ENCODE assay signal across 8 cellular contexts in the genomic region with DNA sequence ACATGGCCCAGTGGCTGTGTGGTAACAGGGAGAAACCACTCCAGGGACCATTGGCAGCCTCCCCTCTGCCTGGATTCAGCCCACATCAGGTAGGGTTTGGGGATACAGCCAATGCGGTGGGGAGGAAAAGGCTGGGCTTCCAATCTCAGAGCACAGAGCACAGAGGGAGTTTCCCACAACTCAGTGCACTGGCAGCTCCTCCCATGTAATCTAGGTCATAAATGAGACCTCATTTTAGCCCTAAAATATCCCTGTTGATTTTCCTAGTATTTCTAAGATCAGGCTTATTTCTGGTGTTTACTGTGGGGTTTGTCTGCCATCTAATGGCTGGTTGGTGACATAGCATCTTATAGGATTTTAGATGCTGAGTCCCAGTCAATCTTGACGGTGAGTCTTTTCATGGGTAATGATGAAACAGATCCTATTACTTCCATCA.
DNase-seq lines count a peak whose midpoint lies in the region; ATAC-seq and TF ChIP-seq lines count a peak whose summit lies in the region.
"Not testable (repeated sequence)": the region's sequence is repeated elsewhere in the genome, so short reads cannot be mapped to it uniquely, and the experiment has no call there.

No MANE protein-coding gene starts in this region.

- H3K4me2 ChIP-seq in DND-41 (ENCODE audit: insufficient read depth, low read length): not testable (repeated sequence)

- in situ Hi-C loops in transverse colon (cut with MboI; ENCODE audit: low pct_ligation_motif_present in 1 of 4, low pct_unique_long_range_greater_than_20kb in 1 of 4, low sequenced_read_pairs in 3 of 4): not testable (repeated sequence)

- peak; percentile 66 for ATAC-seq in DND-41 (ENCODE audit: insufficient read depth, low read depth)
- ATAC-seq in GM21723 (IDR thresholded peaks at IDR 0.05; ENCODE audit: unreplicated experiment): peak; percentile 56
- ATAC-seq in HG03442 (IDR thresholded peaks at IDR 0.05; ENCODE audit: unreplicated experiment): peak; percentile 54
- ATAC-seq in SK-N-SH treated with all-trans-retinoic acid at 6 μM for 48 hours: peak; percentile 82
- ATAC-seq in heart right ventricle: peak in 6 of 8 donors; percentile 14 to 75 (median 58)
- peak; percentile 64 for ATAC-seq in mucosa of descending colon

- not testable (repeated sequence) for H3K27ac ChIP-seq in DND-41 (ENCODE audit: low read length); dorsolateral prefrontal cortex; heart right ventricle; transverse colon

- not testable (repeated sequence) for TF ChIP-seq POLR2A in transverse colon (IDR thresholded peaks at IDR 0.05)

- H3K36me3 ChIP-seq in DND-41 (ENCODE audit: insufficient read depth, low read length); heart right ventricle; mucosa of descending colon (ENCODE audit: low read depth); transverse colon: not testable (repeated sequence)

- not testable (repeated sequence) for TF ChIP-seq EP300 in transverse colon (IDR thresholded peaks at IDR 0.05; ENCODE audit: low read depth)

- not testable (repeated sequence) for H4K20me1 ChIP-seq in DND-41 (ENCODE audit: insufficient read depth, low read length)

- not testable (repeated sequence) for H3K79me2 ChIP-seq in DND-41 (ENCODE audit: insufficient read depth, low read length)

- TF ChIP-seq CTCF in DND-41 (IDR thresholded peaks at IDR 0.05; ENCODE audit: borderline replicate concordance, extremely low read depth, low read length, poor library complexity, severe bottlenecking) (peak; percentile 19), dorsolateral prefrontal cortex (IDR thresholded peaks at IDR 0.05 in 54 of 56, conservative IDR thresholded peaks at IDR 0.05 in 2 of 56; ENCODE audit: low read depth in 1 of 56, partially characterized antibody in 56 of 56) (peak in 42 of 56 donors; percentile 10 to 52 (median 30)), heart right ventricle (IDR thresholded peaks at IDR 0.05) (peak in 6 of 9 donors; percentile 8 to 48 (median 28)), transverse colon (IDR thresholded peaks at IDR 0.05) (peak in 3 of 5 experiments; percentile 6 to 20 (median 7))
- TF ChIP-seq CTCF in mucosa of descending colon (IDR thresholded peaks at IDR 0.05): not testable (repeated sequence)

- not testable (repeated sequence) for H2AFZ ChIP-seq in DND-41 (ENCODE audit: low read depth, low read length)

- not testable (repeated sequence) for H3K4me1 ChIP-seq in DND-41 (ENCODE audit: insufficient read depth, low read length); heart right ventricle; mucosa of descending colon (ENCODE audit: low read depth); transverse colon

- not testable (repeated sequence) for H3K4me3 ChIP-seq in DND-41 (ENCODE audit: low read depth in 1 of 2, low read length in 2 of 2); dorsolateral prefrontal cortex; heart right ventricle; mucosa of descending colon; transverse colon

- H3K27me3 ChIP-seq in DND-41 (ENCODE audit: insufficient read depth, low read length, poor library complexity); dorsolateral prefrontal cortex; heart right ventricle; transverse colon: not testable (repeated sequence)

- H3K9me3 ChIP-seq in DND-41 (ENCODE audit: insufficient read depth, low read length, severe bottlenecking); heart right ventricle; mucosa of descending colon; transverse colon: not testable (repeated sequence)

- intact Hi-C loops in dorsolateral prefrontal cortex (cut with DNase I) (loop anchor here (10.0 kb wide), 2 partner anchors 239 to 279 kb away; no protein-coding TSS in a partner anchor), heart right ventricle (cut with DNase I) (loop anchor here in 2 of 10 donors (10.0 kb wide), 1 partner anchor 279 kb away; no protein-coding TSS in a partner anchor)
- intact Hi-C loops in mucosa of descending colon (cut with DNase I, micrococcal nuclease); transverse colon (cut with DNase I; ENCODE audit: low total_unique reads): not testable (repeated sequence)

- not testable (repeated sequence) for DNase-seq in DND-41, dorsolateral prefrontal cortex, heart right ventricle, mucosa of descending colon, transverse colon

- not testable (repeated sequence) for H3K9ac ChIP-seq in DND-41 (ENCODE audit: low read depth, low read length)

- 25 to 35% methylated on average over 1 to 2 of the region's 2 CpGs for WGBS in heart right ventricle, 2 donors
- no CpG with 5 or more reads among the region's 2 CpGs for WGBS in transverse colon (ENCODE audit: low coverage in 1 of 2), 2 donors
